ENCODE assay signal across 8 cellular contexts in genomic region chr21:5153842-5154640, GRCh38.
DNase-seq lines count a peak whose midpoint lies in the region; ATAC-seq, FAIRE-seq and TF ChIP-seq lines count a peak whose summit lies in the region.
"Not testable (repeated sequence)": the region's sequence is repeated elsewhere in the genome, so short reads cannot be mapped to it uniquely, and the experiment has no call there.

No MANE protein-coding gene starts in this region.

- not testable (repeated sequence) for TF ChIP-seq CTCF in A549 (IDR thresholded peaks at IDR 0.05); activated CD8-positive, alpha-beta T cell treated with anti-CD3 and anti-CD28 coated beads for 36 hours (IDR thresholded peaks at IDR 0.05); gastrocnemius medialis (IDR thresholded peaks at IDR 0.05 in 4 of 5, conservative IDR thresholded peaks at IDR 0.05 in 1 of 5)

- not testable (repeated sequence) for FAIRE-seq in A549 (lab: Jason Lieb, UNC)

- not testable (repeated sequence) for H3K9me3 ChIP-seq in A549; mesodermal cell (ENCODE audit: control insufficient read depth, low read length); gastrocnemius medialis

- peak overlapping the region; percentile 38 for H3K4me3 ChIP-seq in A549
- peak overlapping the region; percentile 28 for H3K4me3 ChIP-seq in Jurkat, Clone E6-1 (ENCODE audit: low read length)
- H3K4me3 ChIP-seq in mesodermal cell (ENCODE audit: extremely low read depth, insufficient read depth, low read length, poor library complexity, severe bottlenecking): peak overlapping the region; percentile 32
- H3K4me3 ChIP-seq in gastrocnemius medialis: peak overlapping the region in 3 of 4 donors; percentile 50 to 57 (median 54)

- intact Hi-C loops in activated CD8-positive, alpha-beta T cell treated with anti-CD3 and anti-CD28 coated beads for 36 hours (cut with micrococcal nuclease); cardiac septum (cut with DNase I); gastrocnemius medialis (cut with DNase I; ENCODE audit: low total_unique reads): not testable (repeated sequence)

- POLR2A ChIA-PET in A549 (lab: Yijun Ruan, JAX); activated CD8-positive, alpha-beta T cell treated with anti-CD3 and anti-CD28 coated beads for 36 hours (lab: Charles Lee): not testable (repeated sequence)

- H3K4me1 ChIP-seq in A549; mesodermal cell (ENCODE audit: control insufficient read depth, insufficient read depth, low read length, poor library complexity, severe bottlenecking); gastrocnemius medialis: not testable (repeated sequence)

- not testable (repeated sequence) for TF ChIP-seq POLR2A in A549 (IDR thresholded peaks at IDR 0.05; ENCODE audit: low read length); gastrocnemius medialis (IDR thresholded peaks at IDR 0.05)

- H3K27ac ChIP-seq in A549 (peak overlapping the region in 1 of 2 experiments; percentile 75; a peak in 2 of 6 replicates), gastrocnemius medialis (peak overlapping the region in 2 of 4 donors; percentile 69 to 79)
- not testable (repeated sequence) for H3K27ac ChIP-seq in mesodermal cell (ENCODE audit: low read depth, low read length, severe bottlenecking)

- H3K4me3 Mint-ChIP-seq in activated CD8-positive, alpha-beta T cell treated with anti-CD3 and anti-CD28 coated beads for 36 hours: peak overlapping the region; percentile 19
- H3K4me3 Mint-ChIP-seq in central memory CD8-positive, alpha-beta T cell: not testable (repeated sequence)

- TF ChIP-seq EP300 in A549 (IDR thresholded peaks at IDR 0.05): not testable (repeated sequence)

- not testable (repeated sequence) for H3K27me3 Mint-ChIP-seq in activated CD8-positive, alpha-beta T cell treated with anti-CD3 and anti-CD28 coated beads for 36 hours; central memory CD8-positive, alpha-beta T cell

- H3K27ac Mint-ChIP-seq in activated CD8-positive, alpha-beta T cell treated with anti-CD3 and anti-CD28 coated beads for 36 hours; central memory CD8-positive, alpha-beta T cell (ENCODE audit: low read depth): not testable (repeated sequence)

- TF ChIP-seq RAD21 in A549 (conservative IDR thresholded peaks at IDR 0.05 in 1 of 2, IDR thresholded peaks at IDR 0.05 in 1 of 2): not testable (repeated sequence)

- not testable (repeated sequence) for H3K4me2 ChIP-seq in A549

- H3K27me3 ChIP-seq in gastrocnemius medialis: not testable (repeated sequence)

- not testable (repeated sequence) for H3K36me3 ChIP-seq in mesodermal cell (ENCODE audit: control insufficient read depth, insufficient read depth, low read length); gastrocnemius medialis

- ATAC-seq in A549 (peak; percentile 60), GM21723 (IDR thresholded peaks at IDR 0.05; ENCODE audit: unreplicated experiment) (peak; percentile 21), gastrocnemius medialis (peak; percentile 4 to 13)
- peak; percentile 22 for ATAC-seq in activated CD8-positive, alpha-beta T cell treated with anti-CD3 and anti-CD28 coated beads for 36 hours
- ATAC-seq in central memory CD8-positive, alpha-beta T cell (replicated peaks; ENCODE audit: extremely low read depth, poor library complexity, severe bottlenecking): peak; percentile 12

- no CpG with 5 or more reads among the region's 69 CpGs for WGBS in A549 (ENCODE audit: missing lambda C conversion rate)
- no CpG with 5 or more reads among the region's 69 CpGs for WGBS in mesodermal cell (ENCODE audit: insufficient coverage in 2 of 2), 2 experiments

- not testable (repeated sequence) for DNase-seq in A549 (ENCODE audit: low read depth in 1 of 2, low spot score in 1 of 2); Jurkat, Clone E6-1 (ENCODE audit: low read depth, low spot score); activated CD8-positive, alpha-beta T cell treated with anti-CD3 and anti-CD28 coated beads for 36 hours; central memory CD8-positive, alpha-beta T cell (ENCODE audit: low spot score in 2 of 2); gastrocnemius medialis
- peak; percentile 29 for DNase-seq in cardiac septum (ENCODE audit: low spot score)

- in situ Hi-C loops in gastrocnemius medialis (cut with MboI; ENCODE audit: low sequenced_read_pairs in 4 of 4): not testable (repeated sequence)

- not testable (repeated sequence) for H3K36me3 Mint-ChIP-seq in activated CD8-positive, alpha-beta T cell treated with anti-CD3 and anti-CD28 coated beads for 36 hours (ENCODE audit: low read depth); central memory CD8-positive, alpha-beta T cell (ENCODE audit: insufficient read depth)

- CTCF ChIA-PET in A549 (lab: Yijun Ruan, JAX); activated CD8-positive, alpha-beta T cell treated with anti-CD3 and anti-CD28 coated beads for 36 hours (lab: Charles Lee): not testable (repeated sequence)

- not testable (repeated sequence) for H3K4me1 Mint-ChIP-seq in activated CD8-positive, alpha-beta T cell treated with anti-CD3 and anti-CD28 coated beads for 36 hours (ENCODE audit: low read depth); central memory CD8-positive, alpha-beta T cell

- not testable (repeated sequence) for H3K9me3 Mint-ChIP-seq in activated CD8-positive, alpha-beta T cell treated with anti-CD3 and anti-CD28 coated beads for 36 hours; central memory CD8-positive, alpha-beta T cell

Comparison
In these comparisons a context has a peak if more than half of its experiments do, and no peak if none do; other contexts are left out.
1. ATAC-seq: peak in every context shown above with its lines; median percentile 60 in A549; 22 in activated CD8-positive, alpha-beta T cell treated with anti-CD3 and anti-CD28 coated beads for 36 hours; 21 in GM21723; 12 in central memory CD8-positive, alpha-beta T cell; 8 in gastrocnemius medialis.